9 cellular contexts compared by ENCODE assay signal in the genomic region with DNA sequence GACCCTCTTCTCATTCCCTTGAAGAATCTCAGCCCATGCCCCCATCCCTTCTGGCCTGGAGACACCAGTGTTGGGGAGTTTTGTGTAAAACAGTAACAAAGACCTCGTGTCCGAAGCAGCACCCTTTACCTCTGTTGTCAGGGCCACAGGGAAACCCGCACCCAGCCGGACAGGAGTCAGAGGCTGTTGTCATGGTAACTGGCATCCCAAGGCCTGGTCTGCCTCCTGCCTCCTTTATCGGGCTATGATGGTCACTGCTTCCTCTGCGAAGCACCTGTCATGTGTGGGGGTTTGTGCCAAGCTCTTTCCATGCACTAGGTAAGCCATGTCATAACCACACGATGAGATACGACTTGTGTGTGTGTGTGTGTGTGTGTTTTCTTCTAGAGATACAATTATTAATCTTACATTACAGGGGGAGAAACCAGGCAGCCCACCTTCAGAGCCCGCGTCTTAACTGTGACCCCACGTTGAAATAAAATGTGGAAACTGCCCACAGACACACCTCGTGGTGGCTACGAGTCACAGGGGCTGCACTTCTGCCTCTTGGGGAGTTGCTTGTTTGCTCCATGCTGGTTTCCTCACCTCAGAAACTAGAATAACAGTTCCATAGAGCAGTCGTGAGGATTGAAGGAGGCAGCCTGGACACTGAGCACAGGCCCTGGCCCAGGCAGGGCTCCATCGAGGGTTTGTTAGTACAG. TPM values are rescaled to one million over a fixed set of nuclear protein-coding genes. Genes with fewer than 3 reads are reported as not detected.
DNase-seq lines count a peak whose midpoint lies in the region; ATAC-seq and TF ChIP-seq lines count a peak whose summit lies in the region.
"Had no signal": no experiment of that assay in that cellular context is flagged by ENCODE, and none has a peak within 500 bp of the region (broad histone marks: within the 10 kb centered on the region; RNA-seq: fewer than 3 reads in every experiment).

No MANE protein-coding gene starts in this region.

- no peak for TF ChIP-seq POLR2A in breast epithelium (IDR thresholded peaks at IDR 0.05)

- H3K36me3 Mint-ChIP-seq in MCF 10A (ENCODE audit: insufficient read depth, unreplicated experiment) (no peaks in the 10 kb centered on the region), T-helper 17 cell (ENCODE audit: low read depth) (peaks cover 4% of the 10 kb centered on the region)

- no peak for ATAC-seq in T-helper 17 cell
- no peak for ATAC-seq in HG02610 (IDR thresholded peaks at IDR 0.05; ENCODE audit: unreplicated experiment)

- H3K9me3 Mint-ChIP-seq in MCF 10A (ENCODE audit: unreplicated experiment), result no peaks in the 10 kb centered on the region

- H3K9me3 ChIP-seq in breast epithelium (no peaks in the 10 kb centered on the region), T-helper 17 cell (ENCODE audit: control insufficient read depth, low read length, poor library complexity, severe bottlenecking) (no peaks in the 10 kb centered on the region), thymus (ENCODE audit: control insufficient read depth) (no peaks in the 10 kb centered on the region)

- no peak overlapping the region for H3K4me3 Mint-ChIP-seq in MCF 10A (ENCODE audit: unreplicated experiment)
- H3K4me3 Mint-ChIP-seq in T-helper 17 cell, result peak overlapping the region; percentile 90

- WGBS in thymus, result 79% methylated on average over 15 of the region's 15 CpGs

- no peak for DNase-seq in breast epithelium (ENCODE audit: low spot score in 2 of 2)
- no peak for DNase-seq in MCF 10A (ENCODE audit: unreplicated experiment)
- no peak for DNase-seq in T-helper 17 cell
- peak; percentile 55 for DNase-seq in left kidney (ENCODE audit: low read depth, low spot score)
- no peak for DNase-seq in NCI-H1436 (lab: John Stamatoyannopoulos, UW)
- DNase-seq in HK-2 (ENCODE audit: unreplicated experiment), result no peak

- H3K27me3 Mint-ChIP-seq in MCF 10A (ENCODE audit: insufficient read depth, unreplicated experiment) (no peaks in the 10 kb centered on the region), T-helper 17 cell (no peaks in the 10 kb centered on the region)

- CTCF ChIA-PET in MCF 10A (lab: Yijun Ruan, JAX), result interaction anchor here (0.8 to 8.1 kb wide), 3 partner anchors 22 to 120 kb away, joined by 3 to 171 read pairs (median 3); no protein-coding TSS in a partner anchor

- no TSS peak for BruUV-seq in MCF 10A (replicated peaks; lab: Mats Ljungman, UMichigan)

- intact Hi-C loops in breast epithelium (cut with DNase I; ENCODE audit: low total_unique reads), result loop anchor here (5.0 kb wide), 1 partner anchor 111 kb away; the partner anchor contains the start of gene TFRC
- intact Hi-C loops in MCF 10A (cut with micrococcal nuclease), result no loop called here

- H3K36me3 ChIP-seq in breast epithelium, result no peaks in the 10 kb centered on the region
- no peaks in the 10 kb centered on the region for H3K36me3 ChIP-seq in thymus (ENCODE audit: control insufficient read depth, insufficient read depth)

- H3K27ac ChIP-seq in breast epithelium (peak overlapping the region; percentile 40 to 54), thymus (ENCODE audit: low read depth) (peak overlapping the region; percentile 33)

- H3K27me3 ChIP-seq in breast epithelium (no peaks in the 10 kb centered on the region), thymus (ENCODE audit: control insufficient read depth, insufficient read depth) (no peaks in the 10 kb centered on the region)

- H3K4me1 Mint-ChIP-seq in MCF 10A (ENCODE audit: insufficient read depth, unreplicated experiment) (no peaks in the 10 kb centered on the region), T-helper 17 cell (peaks cover 26% of the 10 kb centered on the region)

- H3K4me1 ChIP-seq in breast epithelium (no peaks in the 10 kb centered on the region), thymus (ENCODE audit: control insufficient read depth, insufficient read depth, low read length) (peaks cover 10% of the 10 kb centered on the region)

- H3K4me3 ChIP-seq in breast epithelium (no peak overlapping the region), thymus (ENCODE audit: low read length) (no peak overlapping the region)

- H3K27ac Mint-ChIP-seq in MCF 10A (ENCODE audit: low read depth, unreplicated experiment) (no peak overlapping the region), T-helper 17 cell (peak overlapping the region; percentile 99)

- TF ChIP-seq CTCF in breast epithelium (IDR thresholded peaks at IDR 0.05) (no peak), MCF 10A (IDR thresholded peaks at IDR 0.05; ENCODE audit: unreplicated experiment) (no peak)

- POLR2A ChIA-PET in MCF 10A (lab: Yijun Ruan, JAX), result no interaction called here

RNA-seq across cellular contexts. Expression of gene ZDHHC19, which starts 18.0 kb away (rescaled TPM):
- total RNA-seq in breast epithelium, result not detected
- total RNA-seq in MCF 10A (2022), result not detected in 2 replicates
- total RNA-seq in T-helper 17 cell, result not detected
- 0.68 TPM for polyA plus RNA-seq in thymus
- total RNA-seq: omental fat pad had no signal

RNA-seq across cellular contexts. Expression of gene SLC51A, which starts 23.1 kb away (rescaled TPM):
- not detected for total RNA-seq in breast epithelium
- not detected in 2 replicates for total RNA-seq in MCF 10A (2022)
- not detected for total RNA-seq in T-helper 17 cell
- 2.1 TPM for polyA plus RNA-seq in thymus
